ENCODE assay signal across 3 cellular contexts in genomic region chr14:75090353-75090752, GRCh38.
TF ChIP-seq lines count a peak whose summit lies in the region.

No MANE protein-coding gene starts in this region.

TF ChIP-seq in GM12878, 131 proteins besides CTCF, POLR2A, EP300 and RAD21:
- no peak for TF ChIP-seq LARP7 (IDR thresholded peaks at IDR 0.05)
- TF ChIP-seq NR2C2 (IDR thresholded peaks at IDR 0.05; ENCODE audit: borderline replicate concordance, control insufficient read depth, insufficient read length, low read depth), result no peak
- TF ChIP-seq MEF2B (IDR thresholded peaks at IDR 0.05; ENCODE audit: partially characterized antibody, poor library complexity, severe bottlenecking), result no peak
- TF ChIP-seq DPF2 (IDR thresholded peaks at IDR 0.05), result no peak
- no peak for TF ChIP-seq SUPT20H (IDR thresholded peaks at IDR 0.05; ENCODE audit: borderline replicate concordance, control insufficient read depth, low read depth, low read length)
- TF ChIP-seq ZZZ3 (IDR thresholded peaks at IDR 0.05; ENCODE audit: control insufficient read depth, insufficient read length, low read depth), result no peak
TF ChIP-seq in GM12878: peak in this region for 0.

TF ChIP-seq in endothelial cell of umbilical vein, 7 proteins besides CTCF, POLR2A, EP300 and RAD21:
- TF ChIP-seq FOS (IDR thresholded peaks at IDR 0.05; ENCODE audit: borderline replicate concordance, insufficient read depth, low read length), result peak; percentile 31
- no peak for TF ChIP-seq POLR2AphosphoS5 (IDR thresholded peaks at IDR 0.05; ENCODE audit: insufficient read depth, low read depth, low read length)
- no peak for TF ChIP-seq MAX (IDR thresholded peaks at IDR 0.05; ENCODE audit: insufficient read depth, insufficient read length)
- TF ChIP-seq JUN (IDR thresholded peaks at IDR 0.05; ENCODE audit: borderline replicate concordance, insufficient read depth, insufficient read length, low read depth), result no peak

TF ChIP-seq in GM12891, 5 proteins besides CTCF, POLR2A, EP300 and RAD21:
- TF ChIP-seq POU2F2 (IDR thresholded peaks at IDR 0.05; ENCODE audit: low read depth, low read length) (no peak), TAF1 (IDR thresholded peaks at IDR 0.05; ENCODE audit: low read depth, low read length) (no peak), SPI1 (IDR thresholded peaks at IDR 0.05; ENCODE audit: low read depth, low read length) (no peak)
